In genomic region chr3:188468196-188468595, GRCh38 we compare ENCODE assay signal across 12 cellular contexts.
A peak's percentile ranks its signal among the peaks of the same experiment; 100 is the strongest.
DNase-seq lines count a peak whose midpoint lies in the region; ATAC-seq and TF ChIP-seq lines count a peak whose summit lies in the region.
"Had no signal": no experiment of that assay in that cellular context is flagged by ENCODE, and none has a peak within 500 bp of the region (broad histone marks: within the 10 kb centered on the region; RNA-seq: fewer than 3 reads in every experiment).

No MANE protein-coding gene starts in this region.

- H3K27ac ChIP-seq in transverse colon (peak overlapping the region; percentile 37 to 72 (median 66)), SJCRH30 (no peak overlapping the region)

- CTCF ChIA-PET in WTC11 (lab: Charles Lee) = no interaction called here

- 67 to 83% methylated on average over 2 of the region's 2 CpGs for WGBS in transverse colon (ENCODE audit: low coverage in 1 of 2), 2 donors

- peaks cover 22% of the 10 kb centered on the region for H3K4me1 Mint-ChIP-seq in nephron
- H3K4me1 Mint-ChIP-seq in WTC11 = no peaks in the 10 kb centered on the region

- ATAC-seq in GM21423 (IDR thresholded peaks at IDR 0.05; ENCODE audit: unreplicated experiment) (no peak), WTC11 (no peak)

- H3K4me1 ChIP-seq in transverse colon = peaks cover 0 to 26% (median 13%) of the 10 kb centered on the region in 4 donors
- no peaks in the 10 kb centered on the region for H3K4me1 ChIP-seq in SJCRH30
- H3K4me1 ChIP-seq: Caco-2 had no signal

- intact Hi-C loops in transverse colon (cut with DNase I; ENCODE audit: low total_unique reads) = no loop called here

- H3K4me3 Mint-ChIP-seq in nephron (no peak overlapping the region), WTC11 (no peak overlapping the region)

- TF ChIP-seq CTCF in choroid plexus epithelial cell (conservative IDR thresholded peaks at IDR 0.05; ENCODE audit: low read depth, low read length) = no peak
- TF ChIP-seq CTCF in nephron (IDR thresholded peaks at IDR 0.05; ENCODE audit: unreplicated experiment in 3 of 3) = no peak
- no peak for TF ChIP-seq CTCF in transverse colon (IDR thresholded peaks at IDR 0.05)
- no peak for TF ChIP-seq CTCF in WTC11 (IDR thresholded peaks at IDR 0.05)

- H3K36me3 Mint-ChIP-seq in nephron (ENCODE audit: low read depth) (peaks cover 18% of the 10 kb centered on the region), WTC11 (no peaks in the 10 kb centered on the region)

- in situ Hi-C loops in transverse colon (cut with MboI; ENCODE audit: low pct_ligation_motif_present in 1 of 4, low pct_unique_long_range_greater_than_20kb in 1 of 4, low sequenced_read_pairs in 3 of 4) = no loop called here

- H3K9me3 Mint-ChIP-seq in nephron (peaks cover 8% of the 10 kb centered on the region), WTC11 (peaks cover 5% of the 10 kb centered on the region)

- H3K4me3 ChIP-seq in choroid plexus epithelial cell (ENCODE audit: low read depth, low read length) = no peak overlapping the region
- H3K4me3 ChIP-seq in transverse colon = no peak overlapping the region
- no peak overlapping the region for H3K4me3 ChIP-seq in SJCRH30

- no peak for TF ChIP-seq EP300 in transverse colon (IDR thresholded peaks at IDR 0.05; ENCODE audit: low read depth)

- peak; percentile 67 for DNase-seq in NCI-H2196 (lab: John Stamatoyannopoulos, UW; ENCODE audit: unreplicated experiment)
- DNase-seq in NCI-H2196 treated with DMSO at 0.1 percent for 48 hours (lab: John Stamatoyannopoulos, UW; ENCODE audit: unreplicated experiment) = no peak
- DNase-seq in choroid plexus epithelial cell (ENCODE audit: low read depth) = peak; percentile 35
- no peak for DNase-seq in transverse colon
- DNase-seq in WTC11 (ENCODE audit: low spot score) = no peak
- DNase-seq in SJCRH30 = no peak
- DNase-seq: activated naive CD4-positive, alpha-beta T cell; Caco-2; NCI-H226; T-helper 9 cell had no signal

- H3K27me3 Mint-ChIP-seq in nephron (ENCODE audit: low read depth) (no peaks in the 10 kb centered on the region), WTC11 (ENCODE audit: low read depth) (no peaks in the 10 kb centered on the region)

- H3K27me3 ChIP-seq in transverse colon = no peaks in the 10 kb centered on the region
- no peaks in the 10 kb centered on the region for H3K27me3 ChIP-seq in SJCRH30

- H3K27ac Mint-ChIP-seq in nephron (peak overlapping the region; percentile 36 to 73 (median 71)), WTC11 (no peak overlapping the region)

- POLR2A ChIA-PET in WTC11 (lab: Charles Lee) = no interaction called here

- no peaks in the 10 kb centered on the region for H3K9me3 ChIP-seq in transverse colon
- H3K9me3 ChIP-seq in SJCRH30 (replicated peaks) = no peaks in the 10 kb centered on the region
- H3K9me3 ChIP-seq: Caco-2 had no signal

- H3K36me3 ChIP-seq in transverse colon (no peaks in the 10 kb centered on the region), SJCRH30 (no peaks in the 10 kb centered on the region)

- no peak for TF ChIP-seq POLR2A in transverse colon (IDR thresholded peaks at IDR 0.05)

TF ChIP-seq in WTC11, 78 proteins besides CTCF, POLR2A, EP300 and RAD21:
- no peak for TF ChIP-seq ATF6 (CRISPR knock-in tag; IDR thresholded peaks at IDR 0.05)

Comparison
In these comparisons a context has a peak if more than half of its experiments do, and no peak if none do; other contexts are left out.
1. DNase-seq: peak in NCI-H2196 (single experiment) and choroid plexus epithelial cell (single experiment); none in NCI-H2196 treated with DMSO at 0.1 percent for 48 hours (single experiment), transverse colon (single experiment), WTC11 (single experiment) and SJCRH30 (0 of 2).